In genomic region chr10:35130588-35131146, GRCh38 we compare ENCODE assay signal across 13 cellular contexts. TPM values are rescaled to one million over a fixed set of nuclear protein-coding genes. Genes with fewer than 3 reads are reported as not detected.
DNase-seq lines count a peak whose midpoint lies in the region; ATAC-seq, FAIRE-seq and TF ChIP-seq lines count a peak whose summit lies in the region.
"Had no signal": no experiment of that assay in that cellular context is flagged by ENCODE, and none has a peak within 500 bp of the region (broad histone marks: within the 10 kb centered on the region; RNA-seq: fewer than 3 reads in every experiment).

No MANE protein-coding gene starts in this region.

- no peaks in the 10 kb centered on the region for H3K27me3 Mint-ChIP-seq in activated B cell treated with CpG ODN at 0.5 μM for 24 hours
- H3K27me3 Mint-ChIP-seq in naive thymus-derived CD4-positive, alpha-beta T cell: no peaks in the 10 kb centered on the region

- H3K4me3 ChIP-seq in GM06990 (replicated peaks; ENCODE audit: low read depth, low read length) (peak overlapping the region; percentile 1), gastrocnemius medialis (no peak overlapping the region)
- no peak overlapping the region for H3K4me3 ChIP-seq in naive thymus-derived CD4-positive, alpha-beta T cell (ENCODE audit: low read length)
- H3K4me3 ChIP-seq: sigmoid colon had no signal

- peak overlapping the region; percentile 34 for H3K27ac ChIP-seq in naive thymus-derived CD4-positive, alpha-beta T cell (ENCODE audit: low read depth, low read length)
- no peak overlapping the region for H3K27ac ChIP-seq in gastrocnemius medialis
- H3K27ac ChIP-seq: sigmoid colon had no signal

- POLR2A ChIA-PET in activated B cell treated with CpG ODN at 0.5 μM for 24 hours (lab: Charles Lee): interaction anchor here (7.5 to 14.7 kb wide), 2 partner anchors 20 to 63 kb away, joined by 174 to 570 read pairs; no protein-coding TSS in a partner anchor
- POLR2A ChIA-PET in naive thymus-derived CD4-positive, alpha-beta T cell (lab: Charles Lee): interaction anchor here (2.2 to 4.2 kb wide), 2 partner anchors 61 to 65 kb away, joined by 5 to 23 read pairs; no protein-coding TSS in a partner anchor

- FAIRE-seq in frontal cortex (lab: Jason Lieb, UNC): no peak

- H3K9me3 ChIP-seq in naive thymus-derived CD4-positive, alpha-beta T cell (ENCODE audit: control insufficient read depth in 2 of 3, low read length in 3 of 3): no peaks in the 10 kb centered on the region
- no peaks in the 10 kb centered on the region for H3K9me3 ChIP-seq in gastrocnemius medialis
- H3K9me3 ChIP-seq: sigmoid colon had no signal

- H3K4me1 ChIP-seq in naive thymus-derived CD4-positive, alpha-beta T cell (ENCODE audit: control insufficient read depth in 2 of 2, insufficient read depth in 2 of 2, low read length in 2 of 2): peaks cover 29 to 31% of the 10 kb centered on the region in 2 donors
- H3K4me1 ChIP-seq in gastrocnemius medialis: peaks cover 27 to 30% of the 10 kb centered on the region in 2 donors

- intact Hi-C loops in activated B cell treated with CpG ODN at 0.5 μM for 24 hours (cut with micrococcal nuclease): no loop called here
- intact Hi-C loops in naive thymus-derived CD4-positive, alpha-beta T cell (cut with micrococcal nuclease): no loop called here
- intact Hi-C loops in gastrocnemius medialis (cut with DNase I; ENCODE audit: low total_unique reads): no loop called here

- TF ChIP-seq CTCF in GM06990 (IDR thresholded peaks at IDR 0.05; ENCODE audit: insufficient read depth, low read length, poor library complexity, severe bottlenecking) (no peak), activated B cell treated with CpG ODN at 0.5 μM for 24 hours (IDR thresholded peaks at IDR 0.05) (no peak), gastrocnemius medialis (IDR thresholded peaks at IDR 0.05 in 4 of 5, conservative IDR thresholded peaks at IDR 0.05 in 1 of 5) (no peak)

- H3K36me3 Mint-ChIP-seq in activated B cell treated with CpG ODN at 0.5 μM for 24 hours (ENCODE audit: low read depth): peaks cover 14% of the 10 kb centered on the region
- H3K36me3 Mint-ChIP-seq in naive thymus-derived CD4-positive, alpha-beta T cell: peaks cover 0 to 6% (median 0%) of the 10 kb centered on the region in 5 donors

- DNase-seq in NCI-H2171 treated with DMSO at 0.1 percent for 48 hours (lab: John Stamatoyannopoulos, UW) (peak; percentile 6), NCI-H2171 (lab: John Stamatoyannopoulos, UW) (no peak), GM06990 (ENCODE audit: extremely low read depth, insufficient read length) (no peak), activated B cell treated with CpG ODN at 0.5 μM for 24 hours (no peak), frontal cortex (ENCODE audit: low spot score in 2 of 2) (no peak), AML-193 (lab: John Stamatoyannopoulos, UW) (no peak), gastrocnemius medialis (no peak)
- no peak for DNase-seq in naive thymus-derived CD4-positive, alpha-beta T cell
- DNase-seq: 8988T, endodermal cell, H9, NCI-H82, sigmoid colon had no signal

- peak overlapping the region; percentile 47 for H3K27ac Mint-ChIP-seq in activated B cell treated with CpG ODN at 0.5 μM for 24 hours
- H3K27ac Mint-ChIP-seq in naive thymus-derived CD4-positive, alpha-beta T cell: peak overlapping the region; percentile 57 to 95 (median 81)
- H3K27ac Mint-ChIP-seq: endodermal cell, H9 had no signal

- H3K27me3 ChIP-seq in GM06990 (replicated peaks; ENCODE audit: control insufficient read depth, insufficient read depth, low read length): no peaks in the 10 kb centered on the region
- H3K27me3 ChIP-seq in naive thymus-derived CD4-positive, alpha-beta T cell (ENCODE audit: control insufficient read depth in 2 of 2, insufficient read depth in 2 of 2, low read length in 2 of 2): no peaks in the 10 kb centered on the region
- no peaks in the 10 kb centered on the region for H3K27me3 ChIP-seq in gastrocnemius medialis
- H3K27me3 ChIP-seq: sigmoid colon had no signal

- in situ Hi-C loops in gastrocnemius medialis (cut with MboI; ENCODE audit: low sequenced_read_pairs in 4 of 4): no loop called here

- CTCF ChIA-PET in activated B cell treated with CpG ODN at 0.5 μM for 24 hours (lab: Charles Lee): interaction anchor here (1.1 kb wide), 1 partner anchor 65 kb away, joined by 3 read pairs; no protein-coding TSS in a partner anchor
- CTCF ChIA-PET in naive thymus-derived CD4-positive, alpha-beta T cell (lab: Charles Lee): no interaction called here

- H3K9me3 Mint-ChIP-seq in activated B cell treated with CpG ODN at 0.5 μM for 24 hours: no peaks in the 10 kb centered on the region
- peaks cover 0 to 4% (median 0%) of the 10 kb centered on the region in 11 donors for H3K9me3 Mint-ChIP-seq in naive thymus-derived CD4-positive, alpha-beta T cell
- H3K9me3 Mint-ChIP-seq: H9 had no signal

- H3K36me3 ChIP-seq in GM06990 (ENCODE audit: control insufficient read depth, insufficient read depth, low read length) (no peaks in the 10 kb centered on the region), gastrocnemius medialis (no peaks in the 10 kb centered on the region)
- no peaks in the 10 kb centered on the region for H3K36me3 ChIP-seq in naive thymus-derived CD4-positive, alpha-beta T cell (ENCODE audit: control insufficient read depth in 2 of 3, insufficient read depth in 3 of 3, low read length in 3 of 3)
- H3K36me3 ChIP-seq: sigmoid colon had no signal

- no peak for TF ChIP-seq POLR2A in gastrocnemius medialis (IDR thresholded peaks at IDR 0.05)

- ATAC-seq in activated B cell treated with CpG ODN at 0.5 μM for 24 hours (ENCODE audit: low read depth) (no peak), gastrocnemius medialis (no peak)
- ATAC-seq in naive thymus-derived CD4-positive, alpha-beta T cell: no peak

- peaks cover 63% of the 10 kb centered on the region for H3K4me1 Mint-ChIP-seq in activated B cell treated with CpG ODN at 0.5 μM for 24 hours
- peaks cover 30 to 64% (median 63%) of the 10 kb centered on the region in 7 donors for H3K4me1 Mint-ChIP-seq in naive thymus-derived CD4-positive, alpha-beta T cell

- no peak overlapping the region for H3K4me3 Mint-ChIP-seq in activated B cell treated with CpG ODN at 0.5 μM for 24 hours
- H3K4me3 Mint-ChIP-seq in naive thymus-derived CD4-positive, alpha-beta T cell: peak overlapping the region in 7 of 10 donors; percentile 17 to 81 (median 28)
- H3K4me3 Mint-ChIP-seq: endodermal cell, H9 had no signal

RNA-seq across cellular contexts. Expression of gene CREM, which starts 4.0 kb away (rescaled TPM):
- total RNA-seq in activated B cell treated with CpG ODN at 0.5 μM for 24 hours: 75.3 and 86.4 TPM in 2 replicates
- 10 to 100 TPM; 13.3 to 76.2 (median 31.6) TPM for total RNA-seq in naive thymus-derived CD4-positive, alpha-beta T cell
- polyA plus RNA-seq in naive thymus-derived CD4-positive, alpha-beta T cell: 10 to 100 TPM; 19.1 to 19.7 TPM
- total RNA-seq in frontal cortex: 14.7 TPM
- 10 to 100 TPM; 24.3 to 42.5 (median 30.1) TPM for total RNA-seq in gastrocnemius medialis

RNA-seq across cellular contexts. Expression of gene CUL2, which starts 40.5 kb away (rescaled TPM):
- total RNA-seq in activated B cell treated with CpG ODN at 0.5 μM for 24 hours: 32.7 and 33.7 TPM in 2 replicates
- total RNA-seq in naive thymus-derived CD4-positive, alpha-beta T cell: 10 to 100 TPM; 30.9 to 43.7 (median 36.0) TPM
- 10 to 100 TPM; 26.5 to 33.4 TPM for polyA plus RNA-seq in naive thymus-derived CD4-positive, alpha-beta T cell
- total RNA-seq in frontal cortex: 40.4 TPM
- total RNA-seq in gastrocnemius medialis: 10 to 100 TPM; 27.2 to 41.4 (median 34.2) TPM
